In genomic region chr19:1885398-1886119, GRCh38 we compare ENCODE assay signal across 8 cellular contexts. TPM values are rescaled to one million over a fixed set of nuclear protein-coding genes. Genes with fewer than 3 reads are reported as not detected.
DNase-seq lines count a peak whose midpoint lies in the region; ATAC-seq and TF ChIP-seq lines count a peak whose summit lies in the region.
"Not testable (repeated sequence)": the region's sequence is repeated elsewhere in the genome, so short reads cannot be mapped to it uniquely, and the experiment has no call there.

TSS of gene ABHD17A (minus strand) at chr19:1885496. CDS start at chr19:1881566, 3,930 bp downstream.

- peaks cover 35% of the 10 kb centered on the region for H3K36me3 Mint-ChIP-seq in activated T-cell treated with anti-CD3 and anti-CD28 coated beads, Interleukin-2, amount 50 U/mL, for 24 hours (ENCODE audit: low read depth)

- peak; percentile 78 for ATAC-seq in GM21529 (IDR thresholded peaks at IDR 0.05; ENCODE audit: unreplicated experiment)

- not testable (repeated sequence) for H3K9me3 ChIP-seq in KOPT-K1 (ENCODE audit: insufficient read depth, low read length, poor library complexity, severe bottlenecking); Peyer's patch

- peak within 1 kb of the TSS; percentile 96 for H3K27ac Mint-ChIP-seq in activated T-cell treated with anti-CD3 and anti-CD28 coated beads, Interleukin-2, amount 50 U/mL, for 24 hours

- TF ChIP-seq POLR2A in Peyer's patch (IDR thresholded peaks at IDR 0.05), result peak; percentile 50 to 83

- DNase-seq in COR-L47 (lab: John Stamatoyannopoulos, UW), result peak; percentile 91
- DNase-seq in Peyer's patch, result peak; percentile 95 to 98 (median 96)
- DNase-seq in activated T-cell treated with anti-CD3 and anti-CD28 coated beads, Interleukin-2, amount 50 U/mL, for 24 hours, result peak; percentile 98
- DNase-seq in epithelial cell of esophagus (ENCODE audit: low read depth), result peak; percentile 94
- DNase-seq in middle frontal gyrus (ENCODE audit: extremely low spot score, low spot score), result peak; percentile 94
- peak; percentile 85 to 90 for DNase-seq in stimulated activated CD8-positive, alpha-beta memory T cell treated with anti-CD3 and anti-CD28 coated beads, Interleukin-15, amount 100 ng/mL, for 4 hours (ENCODE audit: low read depth in 2 of 2)

- not testable (repeated sequence) for H3K27me3 Mint-ChIP-seq in activated T-cell treated with anti-CD3 and anti-CD28 coated beads, Interleukin-2, amount 50 U/mL, for 24 hours

- peak within 1 kb of the TSS; percentile 94 for H3K4me3 Mint-ChIP-seq in activated T-cell treated with anti-CD3 and anti-CD28 coated beads, Interleukin-2, amount 50 U/mL, for 24 hours

- H3K36me3 ChIP-seq in KOPT-K1 (ENCODE audit: insufficient read depth, low read length); Peyer's patch: not testable (repeated sequence)

- H3K4me1 ChIP-seq in Peyer's patch, result peaks cover 0 to 42% (median 23%) of the 10 kb centered on the region in 4 donors

- not testable (repeated sequence) for H3K27me3 ChIP-seq in Peyer's patch

- peak within 1 kb of the TSS; percentile 80 to 99 (median 89) for H3K4me3 ChIP-seq in Peyer's patch
- peak within 1 kb of the TSS; percentile 76 for H3K4me3 ChIP-seq in epithelial cell of esophagus (ENCODE audit: low read length)

- not testable (repeated sequence) for TF ChIP-seq CTCF in Peyer's patch (IDR thresholded peaks at IDR 0.05); epithelial cell of esophagus (IDR thresholded peaks at IDR 0.05; ENCODE audit: insufficient read depth, low read depth, low read length, missing control alignments)

- H3K27ac ChIP-seq in KOPT-K1 (ENCODE audit: low read depth, low read length, poor library complexity, severe bottlenecking) (peak within 1 kb of the TSS; percentile 59), Peyer's patch (peak within 1 kb of the TSS; percentile 79 to 95 (median 89))

- H3K4me1 Mint-ChIP-seq in activated T-cell treated with anti-CD3 and anti-CD28 coated beads, Interleukin-2, amount 50 U/mL, for 24 hours (ENCODE audit: low read depth), result peaks cover 27% of the 10 kb centered on the region

- H3K9me3 Mint-ChIP-seq in activated T-cell treated with anti-CD3 and anti-CD28 coated beads, Interleukin-2, amount 50 U/mL, for 24 hours, result not testable (repeated sequence)

RNA-seq across cellular contexts. Expression of gene ABHD17A, which starts in this region (rescaled TPM):
- total RNA-seq in Peyer's patch, result 10 to 100 TPM; 52.0 to 95.9 (median 68.4) TPM

Comparison
In these comparisons a context has a peak if more than half of its experiments do, and no peak if none do; other contexts are left out.
1. Peak in every context shown above with its lines: DNase-seq, ATAC-seq, H3K4me3 ChIP-seq and H3K27ac ChIP-seq.